In the genomic region with DNA sequence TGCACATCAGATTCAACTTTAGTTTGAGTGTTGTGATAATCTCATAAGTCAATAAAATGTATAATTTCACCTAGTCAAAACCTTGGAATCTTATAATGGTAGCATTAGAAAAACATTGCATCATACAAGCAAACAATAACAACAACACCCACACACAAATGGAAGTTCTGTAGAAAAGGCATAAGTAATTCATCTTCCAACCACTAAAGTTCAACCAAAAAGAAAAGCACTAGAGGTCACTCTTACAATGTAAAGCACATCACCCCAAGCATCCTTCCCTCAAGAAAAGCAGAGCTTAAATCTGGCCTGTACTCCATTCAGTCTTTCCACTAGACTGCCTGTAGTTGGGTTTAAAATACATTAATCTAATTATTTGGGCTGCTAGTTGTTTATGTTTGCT, we compare ENCODE assay signal across 9 cellular contexts. TPM values are rescaled to one million over a fixed set of nuclear protein-coding genes. Genes with fewer than 3 reads are reported as not detected.
DNase-seq lines count a peak whose midpoint lies in the region; ATAC-seq and TF ChIP-seq lines count a peak whose summit lies in the region.
"Had no signal": no experiment of that assay in that cellular context is flagged by ENCODE, and none has a peak within 500 bp of the region (broad histone marks: within the 10 kb centered on the region; RNA-seq: fewer than 3 reads in every experiment).

No MANE protein-coding gene starts in this region.

- H3K36me3 ChIP-seq in prostate gland (no peaks in the 10 kb centered on the region), esophagus muscularis mucosa (no peaks in the 10 kb centered on the region)

- TF ChIP-seq POLR2A in prostate gland (IDR thresholded peaks at IDR 0.05) = no peak
- no peak for TF ChIP-seq POLR2A in esophagus muscularis mucosa (IDR thresholded peaks at IDR 0.05; ENCODE audit: low read depth)

- H3K4me3 ChIP-seq in prostate gland (no peak overlapping the region), esophagus muscularis mucosa (no peak overlapping the region)

- peak; percentile 50 for ATAC-seq in HG03469 (IDR thresholded peaks at IDR 0.05; ENCODE audit: unreplicated experiment)
- no peak for ATAC-seq in GM18517 (IDR thresholded peaks at IDR 0.05; ENCODE audit: unreplicated experiment)

- H3K27ac ChIP-seq in prostate gland (no peak overlapping the region), esophagus muscularis mucosa (replicated peaks in 1 of 4) (no peak overlapping the region)

- intact Hi-C loops in prostate gland (cut with DNase I) (no loop called here), esophagus muscularis mucosa (cut with DNase I) (no loop called here)

- no peaks in the 10 kb centered on the region for H3K4me1 ChIP-seq in prostate gland (replicated peaks)
- no peaks in the 10 kb centered on the region for H3K4me1 ChIP-seq in esophagus muscularis mucosa

- H3K27me3 ChIP-seq in prostate gland (replicated peaks; ENCODE audit: insufficient read depth) (no peaks in the 10 kb centered on the region), esophagus muscularis mucosa (peaks cover 0 to 6% (median 0%) of the 10 kb centered on the region in 4 donors)

- no peaks in the 10 kb centered on the region for H3K9me3 ChIP-seq in prostate gland
- no peaks in the 10 kb centered on the region for H3K9me3 ChIP-seq in esophagus muscularis mucosa

- TF ChIP-seq EP300 in esophagus muscularis mucosa (IDR thresholded peaks at IDR 0.05) = no peak

- DNase-seq in DMS114 treated with DMSO at 0.1 percent for 48 hours (lab: John Stamatoyannopoulos, UW; ENCODE audit: unreplicated experiment) (peak; percentile 21), RKO (ENCODE audit: low spot score) (peak; percentile 70), inferior parietal cortex (ENCODE audit: extremely low spot score) (peak; percentile 80), AG08395 (ENCODE audit: low spot score) (no peak), prostate gland (ENCODE audit: low spot score) (no peak), esophagus muscularis mucosa (ENCODE audit: extremely low spot score) (no peak)

- TF ChIP-seq CTCF in prostate gland (IDR thresholded peaks at IDR 0.05) (no peak), esophagus muscularis mucosa (IDR thresholded peaks at IDR 0.05) (no peak)

RNA-seq across cellular contexts. Expression of a gene that starts 1.8 kb away (rescaled TPM):
- under 1 TPM; 0.05 to 0.57 TPM for total RNA-seq in prostate gland
- total RNA-seq in esophagus muscularis mucosa = 1 to 10 TPM in 3 of 4 donors, under 1 TPM in 1; 0.80 to 2.1 (median 1.6) TPM
- total RNA-seq: dermis microvascular lymphatic vessel endothelial cell had no signal

Comparison
In these comparisons a context has a peak if more than half of its experiments do, and no peak if none do; other contexts are left out.
1. DNase-seq: peak in DMS114 treated with DMSO at 0.1 percent for 48 hours (single experiment), RKO (single experiment) and inferior parietal cortex (single experiment); none in AG08395 (single experiment), prostate gland (single experiment) and esophagus muscularis mucosa (single experiment).